Comparison of ENCODE assay signal across 1 cellular context in genomic region chr14:37187840-37188577, GRCh38.
TF ChIP-seq lines count a peak whose summit lies in the region.
"Not testable (repeated sequence)": the region's sequence is repeated elsewhere in the genome, so short reads cannot be mapped to it uniquely, and the experiment has no call there.

No MANE protein-coding gene starts in this region.

TF ChIP-seq in HepG2, 621 proteins besides CTCF, POLR2A, EP300 and RAD21 (continued from another document and continues in another):
- TF ChIP-seq ZNF350 (CRISPR knock-in tag; IDR thresholded peaks at IDR 0.05; ENCODE audit: borderline replicate concordance, low read depth) = peak; percentile 77; the same call in 1 of the 2 replicates
- peak; percentile 92; the same call in 1 of the 2 replicates for TF ChIP-seq ZNF567 (CRISPR knock-in tag; IDR thresholded peaks at IDR 0.05; ENCODE audit: borderline replicate concordance)
- TF ChIP-seq, protein P1, sequence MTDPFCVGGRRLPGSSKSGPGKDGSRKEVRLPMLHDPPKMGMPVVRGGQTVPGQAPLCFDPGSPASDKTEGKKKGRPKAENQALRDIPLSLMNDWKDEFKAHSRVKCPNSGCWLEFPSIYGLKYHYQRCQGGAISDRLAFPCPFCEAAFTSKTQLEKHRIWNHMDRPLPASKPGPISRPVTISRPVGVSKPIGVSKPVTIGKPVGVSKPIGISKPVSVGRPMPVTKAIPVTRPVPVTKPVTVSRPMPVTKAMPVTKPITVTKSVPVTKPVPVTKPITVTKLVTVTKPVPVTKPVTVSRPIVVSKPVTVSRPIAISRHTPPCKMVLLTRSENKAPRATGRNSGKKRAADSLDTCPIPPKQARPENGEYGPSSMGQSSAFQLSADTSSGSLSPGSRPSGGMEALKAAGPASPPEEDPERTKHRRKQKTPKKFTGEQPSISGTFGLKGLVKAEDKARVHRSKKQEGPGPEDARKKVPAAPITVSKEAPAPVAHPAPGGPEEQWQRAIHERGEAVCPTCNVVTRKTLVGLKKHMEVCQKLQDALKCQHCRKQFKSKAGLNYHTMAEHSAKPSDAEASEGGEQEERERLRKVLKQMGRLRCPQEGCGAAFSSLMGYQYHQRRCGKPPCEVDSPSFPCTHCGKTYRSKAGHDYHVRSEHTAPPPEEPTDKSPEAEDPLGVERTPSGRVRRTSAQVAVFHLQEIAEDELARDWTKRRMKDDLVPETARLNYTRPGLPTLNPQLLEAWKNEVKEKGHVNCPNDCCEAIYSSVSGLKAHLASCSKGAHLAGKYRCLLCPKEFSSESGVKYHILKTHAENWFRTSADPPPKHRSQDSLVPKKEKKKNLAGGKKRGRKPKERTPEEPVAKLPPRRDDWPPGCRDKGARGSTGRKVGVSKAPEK (CRISPR knock-in tag; IDR thresholded peaks at IDR 0.05; ENCODE audit: borderline replicate concordance) = peak; percentile 28; the same call in 1 of the 2 replicates
- TF ChIP-seq, protein P2, sequence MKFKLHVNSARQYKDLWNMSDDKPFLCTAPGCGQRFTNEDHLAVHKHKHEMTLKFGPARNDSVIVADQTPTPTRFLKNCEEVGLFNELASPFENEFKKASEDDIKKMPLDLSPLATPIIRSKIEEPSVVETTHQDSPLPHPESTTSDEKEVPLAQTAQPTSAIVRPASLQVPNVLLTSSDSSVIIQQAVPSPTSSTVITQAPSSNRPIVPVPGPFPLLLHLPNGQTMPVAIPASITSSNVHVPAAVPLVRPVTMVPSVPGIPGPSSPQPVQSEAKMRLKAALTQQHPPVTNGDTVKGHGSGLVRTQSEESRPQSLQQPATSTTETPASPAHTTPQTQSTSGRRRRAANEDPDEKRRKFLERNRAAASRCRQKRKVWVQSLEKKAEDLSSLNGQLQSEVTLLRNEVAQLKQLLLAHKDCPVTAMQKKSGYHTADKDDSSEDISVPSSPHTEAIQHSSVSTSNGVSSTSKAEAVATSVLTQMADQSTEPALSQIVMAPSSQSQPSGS (CRISPR knock-in tag; IDR thresholded peaks at IDR 0.05) = peak; percentile 63; the same call in 1 of the 2 replicates
- TF ChIP-seq ZBTB26 (CRISPR knock-in tag; IDR thresholded peaks at IDR 0.05; ENCODE audit: borderline replicate concordance) = peak; percentile 86
- peak; percentile 7; the same call in 1 of the 2 replicates for TF ChIP-seq ZNF547 (CRISPR knock-in tag; IDR thresholded peaks at IDR 0.05)
- TF ChIP-seq, protein P3, sequence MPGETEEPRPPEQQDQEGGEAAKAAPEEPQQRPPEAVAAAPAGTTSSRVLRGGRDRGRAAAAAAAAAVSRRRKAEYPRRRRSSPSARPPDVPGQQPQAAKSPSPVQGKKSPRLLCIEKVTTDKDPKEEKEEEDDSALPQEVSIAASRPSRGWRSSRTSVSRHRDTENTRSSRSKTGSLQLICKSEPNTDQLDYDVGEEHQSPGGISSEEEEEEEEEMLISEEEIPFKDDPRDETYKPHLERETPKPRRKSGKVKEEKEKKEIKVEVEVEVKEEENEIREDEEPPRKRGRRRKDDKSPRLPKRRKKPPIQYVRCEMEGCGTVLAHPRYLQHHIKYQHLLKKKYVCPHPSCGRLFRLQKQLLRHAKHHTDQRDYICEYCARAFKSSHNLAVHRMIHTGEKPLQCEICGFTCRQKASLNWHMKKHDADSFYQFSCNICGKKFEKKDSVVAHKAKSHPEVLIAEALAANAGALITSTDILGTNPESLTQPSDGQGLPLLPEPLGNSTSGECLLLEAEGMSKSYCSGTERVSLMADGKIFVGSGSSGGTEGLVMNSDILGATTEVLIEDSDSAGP (CRISPR knock-in tag; IDR thresholded peaks at IDR 0.05; ENCODE audit: borderline replicate concordance) = peak; percentile 57; the same call in 1 of the 2 replicates
- peak; percentile 87; the same call in 1 of the 2 replicates for TF ChIP-seq FOXK1 (CRISPR knock-in tag; IDR thresholded peaks at IDR 0.05; ENCODE audit: borderline replicate concordance, low read depth)
- peak; percentile 39; the same call in 1 of the 2 replicates for TF ChIP-seq ZMYM2 (CRISPR knock-in tag; IDR thresholded peaks at IDR 0.05)
- 0 out of 2 replicates have a peak, but pooled peaks have one; percentile 33 for TF ChIP-seq HOXA3 (CRISPR knock-in tag; IDR thresholded peaks at IDR 0.05)
- TF ChIP-seq ZFX (CRISPR knock-in tag; IDR thresholded peaks at IDR 0.05; ENCODE audit: low read depth) = peak; percentile 79
- not testable (repeated sequence) for TF ChIP-seq SOX13 (IDR thresholded peaks at IDR 0.05)
- TF ChIP-seq SOX13 (CRISPR knock-in tag; conservative IDR thresholded peaks at IDR 0.05 in 1 of 2, IDR thresholded peaks at IDR 0.05 in 1 of 2) = peak in 1 of 2 experiments; percentile 18; a peak in 1 of 4 replicates
- peak; percentile 81; the same call in 1 of the 2 replicates for TF ChIP-seq NFAT5 (CRISPR knock-in tag; IDR thresholded peaks at IDR 0.05)
- TF ChIP-seq ZBTB4 (CRISPR knock-in tag; IDR thresholded peaks at IDR 0.05; ENCODE audit: borderline replicate concordance) = 0 out of 2 replicates have a peak, but pooled peaks have one; percentile 48
- TF ChIP-seq ZNF614 (CRISPR knock-in tag; IDR thresholded peaks at IDR 0.05; ENCODE audit: borderline replicate concordance) = peak; percentile 58; the same call in 1 of the 2 replicates
- TF ChIP-seq BORCS8-MEF2B (CRISPR knock-in tag; IDR thresholded peaks at IDR 0.05) = peak; percentile 71; the same call in 1 of the 2 replicates
- TF ChIP-seq NFKB2 (CRISPR knock-in tag; IDR thresholded peaks at IDR 0.05; ENCODE audit: borderline replicate concordance) = peak; percentile 59; the same call in 1 of the 2 replicates
- peak; percentile 93 for TF ChIP-seq ZNF644 (CRISPR knock-in tag; IDR thresholded peaks at IDR 0.05; ENCODE audit: low read depth)
- TF ChIP-seq, protein P4, sequence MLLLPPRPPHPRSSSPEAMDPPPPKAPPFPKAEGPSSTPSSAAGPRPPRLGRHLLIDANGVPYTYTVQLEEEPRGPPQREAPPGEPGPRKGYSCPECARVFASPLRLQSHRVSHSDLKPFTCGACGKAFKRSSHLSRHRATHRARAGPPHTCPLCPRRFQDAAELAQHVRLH (CRISPR knock-in tag; IDR thresholded peaks at IDR 0.05; ENCODE audit: borderline replicate concordance, low read depth) = peak; percentile 64; the same call in 1 of the 2 replicates
- peak in 1 of 2 experiments; percentile 53; a peak in 1 of 4 replicates for TF ChIP-seq HMGXB4 (CRISPR knock-in tag; IDR thresholded peaks at IDR 0.05; ENCODE audit: borderline replicate concordance in 1 of 2, low read depth in 1 of 2)
- TF ChIP-seq PATZ1 (CRISPR knock-in tag; IDR thresholded peaks at IDR 0.05) = peak; percentile 40; the same call in 1 of the 2 replicates
- 0 out of 2 replicates have a peak, but pooled peaks have one; percentile 76 for TF ChIP-seq ZNF432 (CRISPR knock-in tag; IDR thresholded peaks at IDR 0.05; ENCODE audit: borderline replicate concordance)
- TF ChIP-seq STAG1 (CRISPR knock-in tag; IDR thresholded peaks at IDR 0.05) = 0 out of 2 replicates have a peak, but pooled peaks have one; percentile 19
- TF ChIP-seq POGZ (CRISPR knock-in tag; IDR thresholded peaks at IDR 0.05) = peak; percentile 80
- TF ChIP-seq ZBTB49 (CRISPR knock-in tag; IDR thresholded peaks at IDR 0.05; ENCODE audit: borderline replicate concordance) = peak; percentile 45; the same call in 1 of the 2 replicates
- TF ChIP-seq ETV6 (CRISPR knock-in tag; conservative IDR thresholded peaks at IDR 0.05) = 0 out of 2 replicates have a peak, but pooled peaks have one; percentile 32
